1 cellular context compared by ENCODE assay signal in the genomic region with DNA sequence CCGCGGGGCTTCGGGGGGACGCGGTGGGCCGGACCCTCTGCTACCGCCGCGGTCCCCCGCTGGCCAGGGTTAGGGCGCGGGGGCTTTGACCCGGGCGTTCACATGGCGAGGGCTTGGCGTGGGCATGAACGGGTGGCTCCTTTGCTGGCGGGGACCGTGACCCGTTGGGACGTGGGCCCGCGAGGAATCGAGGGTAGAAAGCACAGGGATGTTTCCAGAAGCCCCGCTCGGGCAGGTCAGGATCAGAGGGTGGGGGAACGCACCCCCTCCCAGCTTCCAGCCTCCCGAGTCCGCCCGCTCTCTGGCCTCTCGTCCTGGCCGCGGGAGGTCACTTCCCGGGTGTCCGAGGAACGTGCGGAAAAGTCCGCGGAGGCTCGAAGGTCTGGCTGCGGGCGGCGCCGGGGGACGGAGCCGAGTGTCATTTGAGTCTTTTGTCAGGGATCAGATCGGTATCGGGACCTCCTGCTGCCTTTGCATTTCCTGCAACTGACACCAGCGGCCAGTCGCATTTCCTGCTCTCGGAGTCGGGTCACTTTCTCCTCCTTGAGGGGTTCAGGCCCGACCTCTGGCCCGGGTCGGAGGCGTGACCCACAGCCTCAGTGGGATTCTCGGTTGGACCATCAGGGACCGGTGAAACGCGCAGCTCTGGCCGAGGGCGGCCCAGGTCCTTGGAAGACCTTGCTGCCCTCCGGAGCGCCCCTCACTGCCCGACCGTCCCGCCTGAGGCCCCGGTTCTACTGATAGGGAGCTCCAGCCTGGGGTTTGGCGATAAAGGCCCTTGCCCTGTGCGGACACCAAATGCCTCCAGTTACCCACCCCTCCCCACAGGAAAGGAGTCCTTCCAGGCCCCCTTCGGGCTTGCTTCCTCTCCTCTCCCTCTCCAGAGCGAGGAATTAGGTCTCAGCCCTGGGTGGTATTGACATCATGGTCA.
TF ChIP-seq lines count a peak whose summit lies in the region.

No MANE protein-coding gene starts in this region.

TF ChIP-seq in HepG2, 621 proteins besides CTCF, POLR2A, EP300 and RAD21 (continues in another document):
- TF ChIP-seq GMEB2 (CRISPR knock-in tag; IDR thresholded peaks at IDR 0.05; ENCODE audit: low read depth): no peak
- TF ChIP-seq SAP130 (CRISPR knock-in tag; IDR thresholded peaks at IDR 0.05; ENCODE audit: low read depth): 0 out of 2 replicates have a peak, but pooled peaks have one; percentile 18
- TF ChIP-seq, protein P1, sequence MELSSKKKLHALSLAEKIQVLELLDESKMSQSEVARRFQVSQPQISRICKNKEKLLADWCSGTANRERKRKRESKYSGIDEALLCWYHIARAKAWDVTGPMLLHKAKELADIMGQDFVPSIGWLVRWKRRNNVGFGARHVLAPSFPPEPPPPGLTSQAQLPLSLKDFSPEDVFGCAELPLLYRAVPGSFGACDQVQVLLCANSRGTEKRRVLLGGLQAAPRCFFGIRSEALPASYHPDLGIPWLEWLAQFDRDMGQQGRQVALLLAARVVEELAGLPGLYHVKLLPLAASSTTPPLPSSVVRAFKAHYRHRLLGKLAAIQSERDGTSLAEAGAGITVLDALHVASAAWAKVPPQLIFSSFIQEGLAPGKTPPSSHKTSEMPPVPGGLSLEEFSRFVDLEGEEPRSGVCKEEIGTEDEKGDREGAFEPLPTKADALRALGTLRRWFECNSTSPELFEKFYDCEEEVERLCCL (CRISPR knock-in tag; IDR thresholded peaks at IDR 0.05; ENCODE audit: borderline replicate concordance): no peak
- TF ChIP-seq, protein P2, sequence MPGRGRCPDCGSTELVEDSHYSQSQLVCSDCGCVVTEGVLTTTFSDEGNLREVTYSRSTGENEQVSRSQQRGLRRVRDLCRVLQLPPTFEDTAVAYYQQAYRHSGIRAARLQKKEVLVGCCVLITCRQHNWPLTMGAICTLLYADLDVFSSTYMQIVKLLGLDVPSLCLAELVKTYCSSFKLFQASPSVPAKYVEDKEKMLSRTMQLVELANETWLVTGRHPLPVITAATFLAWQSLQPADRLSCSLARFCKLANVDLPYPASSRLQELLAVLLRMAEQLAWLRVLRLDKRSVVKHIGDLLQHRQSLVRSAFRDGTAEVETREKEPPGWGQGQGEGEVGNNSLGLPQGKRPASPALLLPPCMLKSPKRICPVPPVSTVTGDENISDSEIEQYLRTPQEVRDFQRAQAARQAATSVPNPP (CRISPR knock-in tag; IDR thresholded peaks at IDR 0.05): 0 out of 2 replicates have a peak, but pooled peaks have one; percentile 31
- 0 out of 2 replicates have a peak, but pooled peaks have one; percentile 17 for TF ChIP-seq TFDP2 (CRISPR knock-in tag; IDR thresholded peaks at IDR 0.05)
- TF ChIP-seq ZNF543 (CRISPR knock-in tag; IDR thresholded peaks at IDR 0.05): no peak
- 0 out of 2 replicates have a peak, but pooled peaks have one; percentile 12 for TF ChIP-seq ZBTB4 (CRISPR knock-in tag; IDR thresholded peaks at IDR 0.05; ENCODE audit: borderline replicate concordance)
- 0 out of 2 replicates have a peak, but pooled peaks have one; percentile 34 for TF ChIP-seq HNRNPL (IDR thresholded peaks at IDR 0.05; ENCODE audit: low read depth, low read length)
- 0 out of 2 replicates have a peak, but pooled peaks have one; percentile 19 for TF ChIP-seq ZNF224 (CRISPR knock-in tag; IDR thresholded peaks at IDR 0.05)
- peak; percentile 34; the same call in 1 of the 2 replicates for TF ChIP-seq SALL2 (CRISPR knock-in tag; IDR thresholded peaks at IDR 0.05)
- no peak for TF ChIP-seq ZNF446 (CRISPR knock-in tag; IDR thresholded peaks at IDR 0.05)
- peak; percentile 72; the same call in 1 of the 2 replicates for TF ChIP-seq MTERF4 (CRISPR knock-in tag; IDR thresholded peaks at IDR 0.05)
- TF ChIP-seq ZNF777 (CRISPR knock-in tag; IDR thresholded peaks at IDR 0.05): peak; percentile 48; the same call in 1 of the 2 replicates
- TF ChIP-seq ETV6 (CRISPR knock-in tag; conservative IDR thresholded peaks at IDR 0.05): 0 out of 2 replicates have a peak, but pooled peaks have one; percentile 52
- peak; percentile 25; the same call in 1 of the 2 replicates for TF ChIP-seq TBX2 (CRISPR knock-in tag; IDR thresholded peaks at IDR 0.05; ENCODE audit: borderline replicate concordance)
- TF ChIP-seq NRL (CRISPR knock-in tag; IDR thresholded peaks at IDR 0.05; ENCODE audit: borderline replicate concordance): peak; percentile 76; the same call in 1 of the 2 replicates
- peak; percentile 28; the same call in 1 of the 2 replicates for TF ChIP-seq ZNF790 (CRISPR knock-in tag; IDR thresholded peaks at IDR 0.05; ENCODE audit: borderline replicate concordance)
- peak; percentile 49 for TF ChIP-seq TEAD3 (CRISPR knock-in tag; optimal IDR thresholded peaks at IDR 0.05; ENCODE audit: borderline replicate concordance)
- TF ChIP-seq GABPB1 (CRISPR knock-in tag; IDR thresholded peaks at IDR 0.05): peak; percentile 33; the same call in 1 of the 2 replicates
- TF ChIP-seq SRSF1 (optimal IDR thresholded peaks at IDR 0.05; ENCODE audit: low read depth, low read length): peak; percentile 2
- TF ChIP-seq, protein P3, sequence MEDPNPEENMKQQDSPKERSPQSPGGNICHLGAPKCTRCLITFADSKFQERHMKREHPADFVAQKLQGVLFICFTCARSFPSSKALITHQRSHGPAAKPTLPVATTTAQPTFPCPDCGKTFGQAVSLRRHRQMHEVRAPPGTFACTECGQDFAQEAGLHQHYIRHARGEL (CRISPR knock-in tag; IDR thresholded peaks at IDR 0.05): 0 out of 2 replicates have a peak, but pooled peaks have one; percentile 13
- TF ChIP-seq ZNF766 (CRISPR knock-in tag; IDR thresholded peaks at IDR 0.05; ENCODE audit: borderline replicate concordance): 0 out of 2 replicates have a peak, but pooled peaks have one; percentile 45
- 0 out of 2 replicates have a peak, but pooled peaks have one; percentile 40 for TF ChIP-seq ZNF205 (CRISPR knock-in tag; IDR thresholded peaks at IDR 0.05)
- TF ChIP-seq ZNF441 (CRISPR knock-in tag; IDR thresholded peaks at IDR 0.05; ENCODE audit: borderline replicate concordance): peak; percentile 74; the same call in 1 of the 2 replicates
- TF ChIP-seq BCL6 (CRISPR knock-in tag; IDR thresholded peaks at IDR 0.05): peak; percentile 10; the same call in 1 of the 2 replicates
- TF ChIP-seq HOXA5 (CRISPR knock-in tag; IDR thresholded peaks at IDR 0.05): peak; percentile 52; the same call in 1 of the 2 replicates
- no peak for TF ChIP-seq BHLHE40 (IDR thresholded peaks at IDR 0.05; ENCODE audit: low read length)
- TF ChIP-seq ZFP90 (CRISPR knock-in tag; IDR thresholded peaks at IDR 0.05; ENCODE audit: borderline replicate concordance): 0 out of 2 replicates have a peak, but pooled peaks have one; percentile 27
- peak; percentile 33; the same call in 1 of the 2 replicates for TF ChIP-seq ZFX (CRISPR knock-in tag; IDR thresholded peaks at IDR 0.05; ENCODE audit: low read depth)
- peak; percentile 44; the same call in 1 of the 2 replicates for TF ChIP-seq ZFP91 (CRISPR knock-in tag; IDR thresholded peaks at IDR 0.05; ENCODE audit: borderline replicate concordance)
- 0 out of 2 replicates have a peak, but pooled peaks have one; percentile 42 for TF ChIP-seq ZBTB10 (CRISPR knock-in tag; IDR thresholded peaks at IDR 0.05; ENCODE audit: borderline replicate concordance)
- peak; percentile 59; the same call in 1 of the 2 replicates for TF ChIP-seq CSRNP1 (CRISPR knock-in tag; IDR thresholded peaks at IDR 0.05)
- peak; percentile 45; the same call in 1 of the 2 replicates for TF ChIP-seq SALL1 (CRISPR knock-in tag; IDR thresholded peaks at IDR 0.05)
